In genomic region chr9:14006586-14007198, GRCh38 we compare ENCODE assay signal across 22 cellular contexts.
DNase-seq lines count a peak whose midpoint lies in the region; ATAC-seq, FAIRE-seq and TF ChIP-seq lines count a peak whose summit lies in the region.
"Had no signal": no experiment of that assay in that cellular context is flagged by ENCODE, and none has a peak within 500 bp of the region (broad histone marks: within the 10 kb centered on the region; RNA-seq: fewer than 3 reads in every experiment).

No MANE protein-coding gene starts in this region.

- H3K4me3 Mint-ChIP-seq in astrocyte (ENCODE audit: unreplicated experiment), result no peak overlapping the region

- no peaks in the 10 kb centered on the region for H3K9me3 ChIP-seq in astrocyte (ENCODE audit: insufficient read depth, low read depth, low read length)
- no peaks in the 10 kb centered on the region for H3K9me3 ChIP-seq in gastroesophageal sphincter

- no peak for FAIRE-seq in astrocyte (lab: Jason Lieb, UNC)
- FAIRE-seq: GM12892 had no signal

- TF ChIP-seq CTCF in astrocyte (IDR thresholded peaks at IDR 0.05; ENCODE audit: insufficient read depth, low read depth, low read length) (no peak), gastroesophageal sphincter (IDR thresholded peaks at IDR 0.05) (no peak)

- TF ChIP-seq POLR2A in gastroesophageal sphincter (IDR thresholded peaks at IDR 0.05), result no peak

- no peaks in the 10 kb centered on the region for H3K36me3 ChIP-seq in astrocyte (ENCODE audit: insufficient read depth, low read length)
- H3K36me3 ChIP-seq in gastroesophageal sphincter, result no peaks in the 10 kb centered on the region
- H3K36me3 ChIP-seq: MG63 had no signal

- H3K27me3 ChIP-seq in astrocyte (ENCODE audit: insufficient read depth, low read length) (peaks cover 6% of the 10 kb centered on the region), gastroesophageal sphincter (no peaks in the 10 kb centered on the region)

- H3K4me2 ChIP-seq in astrocyte (ENCODE audit: low read length), result no peak overlapping the region

- no peak for TF ChIP-seq EP300 in gastroesophageal sphincter (IDR thresholded peaks at IDR 0.05)

- no peak for ATAC-seq in gastroesophageal sphincter
- no peak for ATAC-seq in HG02642 (IDR thresholded peaks at IDR 0.05; ENCODE audit: poor library complexity, unreplicated experiment)
- ATAC-seq: Panc1 had no signal

- no peak overlapping the region for H3K27ac Mint-ChIP-seq in astrocyte (ENCODE audit: unreplicated experiment)

- H3K27ac ChIP-seq in astrocyte (ENCODE audit: low read depth, low read length), result no peak overlapping the region
- no peak overlapping the region for H3K27ac ChIP-seq in gastroesophageal sphincter
- H3K27ac ChIP-seq: RWPE1 had no signal

- peaks cover 5% of the 10 kb centered on the region for H3K9me3 Mint-ChIP-seq in astrocyte (ENCODE audit: unreplicated experiment)

- peaks cover 6% of the 10 kb centered on the region for H3K27me3 Mint-ChIP-seq in astrocyte (ENCODE audit: low read depth, unreplicated experiment)

- H3K4me3 ChIP-seq in astrocyte (ENCODE audit: insufficient read depth, low read depth, low read length) (no peak overlapping the region), gastroesophageal sphincter (no peak overlapping the region)
- H3K4me3 ChIP-seq: MG63 had no signal

- H3K79me2 ChIP-seq in astrocyte (ENCODE audit: insufficient read depth, low read length), result no peaks in the 10 kb centered on the region

- no peak overlapping the region for H2AFZ ChIP-seq in astrocyte (ENCODE audit: low read depth, low read length)

- H3K36me3 Mint-ChIP-seq in astrocyte (ENCODE audit: low read depth, unreplicated experiment), result no peaks in the 10 kb centered on the region

- H3K4me1 Mint-ChIP-seq in astrocyte (ENCODE audit: low read depth, unreplicated experiment), result no peaks in the 10 kb centered on the region

- H4K20me1 ChIP-seq in astrocyte (ENCODE audit: insufficient read depth, low read length), result no peaks in the 10 kb centered on the region

- DNase-seq in ELF-1 (ENCODE audit: low read depth, low spot score) (peak; percentile 12), astrocyte (ENCODE audit: low read depth) (peak; percentile 82), iPS-NIHi7 (ENCODE audit: extremely low spot score) (peak; percentile 14), renal cortical epithelial cell (ENCODE audit: low read depth) (peak; percentile 85), NAMALWA (ENCODE audit: low spot score) (no peak), NCI-H526 (lab: John Stamatoyannopoulos, UW) (no peak)
- DNase-seq: 8988T, Calu3, DMS79 treated with DMSO at 0.1 percent for 48 hours, KBM-7, MG63, NCI-H1048, NCI-H1417, NCI-H1694, NCI-H2029 treated with DMSO at 0.1 percent for 48 hours, NCI-H69, SHP77 had no signal

- 74 to 87% methylated on average over 3 to 8 of the region's 8 CpGs for WGBS in gastroesophageal sphincter (ENCODE audit: low coverage in 1 of 2), 2 donors

- H3K9ac ChIP-seq in astrocyte (ENCODE audit: low read length), result no peak overlapping the region

- H3K4me1 ChIP-seq in astrocyte (ENCODE audit: insufficient read depth, low read length) (no peaks in the 10 kb centered on the region), gastroesophageal sphincter (no peaks in the 10 kb centered on the region)

Comparison
In these comparisons a context has a peak if more than half of its experiments do, and no peak if none do; other contexts are left out.
1. DNase-seq: peak in ELF-1 (single experiment), astrocyte (single experiment), iPS-NIHi7 (single experiment) and renal cortical epithelial cell (single experiment); none in NAMALWA (single experiment) and NCI-H526 (0 of 2).